Comparison of ENCODE assay signal across 9 cellular contexts in genomic region chr19:56671613-56671994, GRCh38. TPM values are rescaled to one million over a fixed set of nuclear protein-coding genes. Genes with fewer than 3 reads are reported as not detected.
DNase-seq lines count a peak whose midpoint lies in the region; ATAC-seq and TF ChIP-seq lines count a peak whose summit lies in the region.
"Had no signal": no experiment of that assay in that cellular context is flagged by ENCODE, and none has a peak within 500 bp of the region (broad histone marks: within the 10 kb centered on the region; RNA-seq: fewer than 3 reads in every experiment).

TSS of gene ZNF835 (minus strand) at chr19:56671757. CDS start at chr19:56665198, 6,559 bp downstream.

- TF ChIP-seq POLR2A in vagina (IDR thresholded peaks at IDR 0.05): no peak

- H3K9me3 Mint-ChIP-seq in CD4-positive, alpha-beta memory T cell: peaks cover 0 to 51% (median 18%) of the 10 kb centered on the region in 8 donors
- H3K9me3 Mint-ChIP-seq in activated naive CD8-positive, alpha-beta T cell (ENCODE audit: low read depth): no peaks in the 10 kb centered on the region

- H3K27ac ChIP-seq in CD4-positive, alpha-beta memory T cell (ENCODE audit: low read depth, low read length): peak within 1 kb of the TSS; percentile 32
- H3K27ac ChIP-seq in vagina: no peak within 1 kb of the TSS
- H3K27ac ChIP-seq: epithelial cell of prostate had no signal

- H3K27ac Mint-ChIP-seq in CD4-positive, alpha-beta memory T cell: peak within 1 kb of the TSS in 5 of 7 donors; percentile 80 to 91 (median 88)
- peak within 1 kb of the TSS; percentile 89 for H3K27ac Mint-ChIP-seq in activated naive CD8-positive, alpha-beta T cell

- peak; percentile 98 for ATAC-seq in left ventricle myocardium superior
- no peak for ATAC-seq in GM21526 (IDR thresholded peaks at IDR 0.05; ENCODE audit: low FRiP score, unreplicated experiment)
- no peak for ATAC-seq in HG03442 (IDR thresholded peaks at IDR 0.05; ENCODE audit: unreplicated experiment)

- DNase-seq in CD4-positive, alpha-beta memory T cell: peak; percentile 61 to 80 (median 75)
- DNase-seq in SW 1271 (lab: John Stamatoyannopoulos, UW) (peak; percentile 41 to 62), left ventricle myocardium superior (peak; percentile 100), skeletal muscle cell (ENCODE audit: low read depth) (no peak), vagina (ENCODE audit: extremely low spot score in 2 of 2) (no peak)

- POLR2A ChIA-PET in CD4-positive, alpha-beta memory T cell (lab: Charles Lee; ENCODE audit: partially characterized antibody): interaction anchor here (1.6 kb wide), 1 partner anchor 134 kb away, joined by 3 read pairs; no protein-coding TSS in a partner anchor

- H3K36me3 ChIP-seq in CD4-positive, alpha-beta memory T cell (ENCODE audit: insufficient read depth, low read length): no peaks in the 10 kb centered on the region
- no peaks in the 10 kb centered on the region for H3K36me3 ChIP-seq in vagina

- CTCF ChIA-PET in CD4-positive, alpha-beta memory T cell (lab: Charles Lee; ENCODE audit: partially characterized antibody): no interaction called here

- H3K4me3 Mint-ChIP-seq in CD4-positive, alpha-beta memory T cell: peak within 1 kb of the TSS; percentile 75 to 93 (median 86)
- peak within 1 kb of the TSS; percentile 94 for H3K4me3 Mint-ChIP-seq in activated naive CD8-positive, alpha-beta T cell

- peaks cover 5 to 15% (median 5%) of the 10 kb centered on the region in 4 donors for H3K4me1 Mint-ChIP-seq in CD4-positive, alpha-beta memory T cell
- H3K4me1 Mint-ChIP-seq in activated naive CD8-positive, alpha-beta T cell (ENCODE audit: low read depth): peaks cover 12% of the 10 kb centered on the region

- H3K9me3 ChIP-seq in CD4-positive, alpha-beta memory T cell (ENCODE audit: control insufficient read depth in 1 of 2, low read length in 2 of 2): peaks cover 0 to 4% of the 10 kb centered on the region in 2 donors
- H3K9me3 ChIP-seq in vagina: no peaks in the 10 kb centered on the region

- H3K4me3 ChIP-seq in CD4-positive, alpha-beta memory T cell (ENCODE audit: low read length in 2 of 2): peak within 1 kb of the TSS in 1 of 2 donors; percentile 46
- H3K4me3 ChIP-seq in skeletal muscle cell (ENCODE audit: low read depth, low read length) (peak within 1 kb of the TSS; percentile 34), vagina (peak within 1 kb of the TSS; percentile 63 to 94)

- H3K36me3 Mint-ChIP-seq in CD4-positive, alpha-beta memory T cell: peaks cover 6 to 8% of the 10 kb centered on the region in 2 donors
- H3K36me3 Mint-ChIP-seq in activated naive CD8-positive, alpha-beta T cell: peaks cover 7% of the 10 kb centered on the region

- no peaks in the 10 kb centered on the region for H3K27me3 ChIP-seq in CD4-positive, alpha-beta memory T cell (ENCODE audit: insufficient read depth, low read length)
- no peaks in the 10 kb centered on the region for H3K27me3 ChIP-seq in vagina

- intact Hi-C loops in CD4-positive, alpha-beta memory T cell (cut with micrococcal nuclease): loop anchor here (1.0 kb wide), 2 partner anchors 76 to 278 kb away; partner anchors contain the start of genes ZNF582 and ZNF71
- intact Hi-C loops in left ventricle myocardium superior (cut with micrococcal nuclease) (no loop called here), vagina (cut with DNase I) (no loop called here)

- no peaks in the 10 kb centered on the region for H3K27me3 Mint-ChIP-seq in CD4-positive, alpha-beta memory T cell
- no peaks in the 10 kb centered on the region for H3K27me3 Mint-ChIP-seq in activated naive CD8-positive, alpha-beta T cell

- TF ChIP-seq CTCF in vagina (IDR thresholded peaks at IDR 0.05): peak in 1 of 3 experiments; percentile 27

- peaks cover 11% of the 10 kb centered on the region for H3K4me1 ChIP-seq in CD4-positive, alpha-beta memory T cell (ENCODE audit: insufficient read depth, low read length)
- H3K4me1 ChIP-seq in vagina: peaks cover 13% of the 10 kb centered on the region

RNA-seq across cellular contexts. Expression of gene ZNF835, which starts in this region (rescaled TPM):
- total RNA-seq in CD4-positive, alpha-beta memory T cell: 1 to 10 TPM; 3.2 to 3.8 TPM
- polyA plus RNA-seq in CD4-positive, alpha-beta memory T cell: 1 to 10 TPM in 1 of 2 donors, under 1 TPM in 1; 0.64 to 3.7 TPM
- 6.3 TPM for total RNA-seq in left ventricle myocardium superior
- total RNA-seq in vagina: 1.7 TPM

Comparison
In these comparisons a context has a peak if more than half of its experiments do, and no peak if none do; other contexts are left out.
1. DNase-seq: peak in CD4-positive, alpha-beta memory T cell (5 of 5), SW 1271 (2 of 2) and left ventricle myocardium superior (single experiment); none in skeletal muscle cell (single experiment) and vagina (0 of 2).